ENCODE assay signal across 18 cellular contexts in genomic region chr10:4561301-4561700, GRCh38.
DNase-seq lines count a peak whose midpoint lies in the region.
"Had no signal": no experiment of that assay in that cellular context is flagged by ENCODE, and none has a peak within 500 bp of the region (broad histone marks: within the 10 kb centered on the region; RNA-seq: fewer than 3 reads in every experiment).

No MANE protein-coding gene starts in this region.

- DNase-seq in DMS 273 (lab: John Stamatoyannopoulos, UW; ENCODE audit: unreplicated experiment) = peak; percentile 1
- no peak for DNase-seq in DMS 273 treated with DMSO at 0.1 percent for 48 hours (lab: John Stamatoyannopoulos, UW)
- DNase-seq in NCI-H748 (lab: John Stamatoyannopoulos, UW; ENCODE audit: unreplicated experiment) = peak; percentile 75
- no peak for DNase-seq in NCI-H748 treated with DMSO at 0.1 percent for 48 hours (lab: John Stamatoyannopoulos, UW)
- DNase-seq in NCI-H69 (lab: John Stamatoyannopoulos, UW) = peak; percentile 23
- DNase-seq in myocyte (ENCODE audit: low read depth) = peak; percentile 53
- no peak for DNase-seq in cerebellum (ENCODE audit: low spot score)
- no peak for DNase-seq in dermis blood vessel endothelial cell
- DNase-seq: Calu3; CD8-positive, alpha-beta memory T cell; KG1; MM.1S; NCI-H1048; NCI-H187 treated with DMSO at 0.1 percent for 48 hours; NCI-H446 treated with DMSO at 0.1 percent for 48 hours; NCI-H82; SHP77 treated with DMSO at 0.1 percent for 48 hours; T-helper 9 cell had no signal

Comparison
In these comparisons a context has a peak if more than half of its experiments do, and no peak if none do; other contexts are left out.
1. DNase-seq: peak in DMS 273 (single experiment), NCI-H748 (single experiment), NCI-H69 (single experiment) and myocyte (single experiment); none in DMS 273 treated with DMSO at 0.1 percent for 48 hours (single experiment), NCI-H748 treated with DMSO at 0.1 percent for 48 hours (single experiment), cerebellum (single experiment) and dermis blood vessel endothelial cell (single experiment).